ENCODE assay signal across 13 cellular contexts in genomic region chr9:89753472-89754055, GRCh38.
DNase-seq lines count a peak whose midpoint lies in the region; ATAC-seq and TF ChIP-seq lines count a peak whose summit lies in the region.
"Had no signal": no experiment of that assay in that cellular context is flagged by ENCODE, and none has a peak within 500 bp of the region (broad histone marks: within the 10 kb centered on the region; RNA-seq: fewer than 3 reads in every experiment).

No MANE protein-coding gene starts in this region.

- no peaks in the 10 kb centered on the region for H3K36me3 Mint-ChIP-seq in stimulated activated memory B cell treated with anti-CD40 and anti-IgM and Interleukin-4, amounts not matched to agents 10 μg/mL and 1 μg/mL and 100 μg/mL, for 72 hours

- H3K27me3 Mint-ChIP-seq in stimulated activated memory B cell treated with anti-CD40 and anti-IgM and Interleukin-4, amounts not matched to agents 10 μg/mL and 1 μg/mL and 100 μg/mL, for 72 hours = no peaks in the 10 kb centered on the region

- H3K4me3 ChIP-seq in GM12865 (ENCODE audit: low read depth, low read length) = no peak overlapping the region

- H3K4me3 Mint-ChIP-seq in stimulated activated memory B cell treated with anti-CD40 and anti-IgM and Interleukin-4, amounts not matched to agents 10 μg/mL and 1 μg/mL and 100 μg/mL, for 72 hours = no peak overlapping the region

- H3K27ac Mint-ChIP-seq in stimulated activated memory B cell treated with anti-CD40 and anti-IgM and Interleukin-4, amounts not matched to agents 10 μg/mL and 1 μg/mL and 100 μg/mL, for 72 hours = no peak overlapping the region

- ATAC-seq in GM18868 (IDR thresholded peaks at IDR 0.05; ENCODE audit: unreplicated experiment) (peak; percentile 68), HG02870 (IDR thresholded peaks at IDR 0.05; ENCODE audit: unreplicated experiment) (no peak)
- ATAC-seq in stimulated activated memory B cell treated with anti-CD40 and anti-IgM and Interleukin-4, amounts not matched to agents 10 μg/mL and 1 μg/mL and 100 μg/mL, for 72 hours = peak; percentile 40

- peaks cover 18% of the 10 kb centered on the region for H3K4me1 Mint-ChIP-seq in stimulated activated memory B cell treated with anti-CD40 and anti-IgM and Interleukin-4, amounts not matched to agents 10 μg/mL and 1 μg/mL and 100 μg/mL, for 72 hours

- H3K9me3 Mint-ChIP-seq in stimulated activated memory B cell treated with anti-CD40 and anti-IgM and Interleukin-4, amounts not matched to agents 10 μg/mL and 1 μg/mL and 100 μg/mL, for 72 hours = no peaks in the 10 kb centered on the region

- DNase-seq in GM12865 (ENCODE audit: low read depth) (peak; percentile 29), NCI-H69 (lab: John Stamatoyannopoulos, UW) (peak; percentile 34), hepatic stellate cell (ENCODE audit: low spot score) (no peak), MV-4-11 (lab: John Stamatoyannopoulos, UW) (no peak)
- DNase-seq: MM.1S; NCI-H1092 treated with DMSO at 0.1 percent for 48 hours; NCI-H748 treated with DMSO at 0.1 percent for 48 hours; NK-92 treated with Interleukin-12 subunit alpha and Interleukin-12 subunit beta, amount 100 ng/mL, for 24 hours; Right ventricle myocardium superior; SK-N-SH had no signal

- TF ChIP-seq CTCF in GM12865 (IDR thresholded peaks at IDR 0.05; ENCODE audit: insufficient read depth, low read depth, low read length, missing control alignments) = no peak

Comparison
In these comparisons a context has a peak if more than half of its experiments do, and no peak if none do; other contexts are left out.
1. DNase-seq: peak in GM12865 (single experiment) and NCI-H69 (single experiment); none in hepatic stellate cell (single experiment) and MV-4-11 (single experiment).